Comparison of ENCODE assay signal across 2 cellular contexts in the genomic region with DNA sequence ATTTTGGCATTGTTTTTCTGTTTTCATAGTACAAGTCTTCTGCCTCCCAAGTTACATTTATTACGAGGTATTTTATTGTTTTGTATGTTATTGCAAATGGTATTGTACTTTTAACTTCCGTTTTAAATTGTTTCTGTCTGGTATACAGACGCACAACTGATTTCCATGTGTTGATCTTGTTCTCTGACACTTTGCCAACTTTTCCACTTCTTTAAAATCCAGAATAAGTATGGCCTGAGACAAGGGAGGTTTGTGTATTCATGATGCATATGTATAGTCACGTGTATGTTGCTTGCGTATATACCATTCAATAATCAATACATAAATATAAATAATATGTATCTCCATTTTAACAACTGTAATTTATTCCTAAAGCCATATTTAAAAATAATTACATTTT.
TF ChIP-seq lines count a peak whose summit lies in the region.

No MANE protein-coding gene starts in this region.

TF ChIP-seq in A549, 52 proteins besides CTCF, POLR2A, EP300 and RAD21:
- TF ChIP-seq, protein P1, sequence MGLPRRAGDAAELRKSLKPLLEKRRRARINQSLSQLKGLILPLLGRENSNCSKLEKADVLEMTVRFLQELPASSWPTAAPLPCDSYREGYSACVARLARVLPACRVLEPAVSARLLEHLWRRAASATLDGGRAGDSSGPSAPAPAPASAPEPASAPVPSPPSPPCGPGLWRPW (IDR thresholded peaks at IDR 0.05): no peak
- TF ChIP-seq ZNF302 (CRISPR knock-in tag; IDR thresholded peaks at IDR 0.05) (no peak), ZFP36 (IDR thresholded peaks at IDR 0.05; ENCODE audit: borderline replicate concordance, partially characterized antibody) (no peak), EHF (CRISPR knock-in tag; IDR thresholded peaks at IDR 0.05) (no peak), MAZ (IDR thresholded peaks at IDR 0.05; ENCODE audit: borderline replicate concordance, low read depth, low read length) (no peak), TP53 (CRISPR knock-in tag; IDR thresholded peaks at IDR 0.05) (no peak), KDM1A (IDR thresholded peaks at IDR 0.05; ENCODE audit: low read depth) (no peak), RCOR1 (IDR thresholded peaks at IDR 0.05; ENCODE audit: low read depth, low read length) (no peak), CHD4 (IDR thresholded peaks at IDR 0.05; ENCODE audit: borderline replicate concordance) (no peak), JUNB (IDR thresholded peaks at IDR 0.05) (no peak), RNF2 (IDR thresholded peaks at IDR 0.05; ENCODE audit: borderline replicate concordance, low read depth) (no peak), NR3C1 (IDR thresholded peaks at IDR 0.05) (no peak), NFE2L2 (conservative IDR thresholded peaks at IDR 0.05; ENCODE audit: low read length) (no peak), HDAC2 (IDR thresholded peaks at IDR 0.05) (no peak)
- TF ChIP-seq, protein P2, sequence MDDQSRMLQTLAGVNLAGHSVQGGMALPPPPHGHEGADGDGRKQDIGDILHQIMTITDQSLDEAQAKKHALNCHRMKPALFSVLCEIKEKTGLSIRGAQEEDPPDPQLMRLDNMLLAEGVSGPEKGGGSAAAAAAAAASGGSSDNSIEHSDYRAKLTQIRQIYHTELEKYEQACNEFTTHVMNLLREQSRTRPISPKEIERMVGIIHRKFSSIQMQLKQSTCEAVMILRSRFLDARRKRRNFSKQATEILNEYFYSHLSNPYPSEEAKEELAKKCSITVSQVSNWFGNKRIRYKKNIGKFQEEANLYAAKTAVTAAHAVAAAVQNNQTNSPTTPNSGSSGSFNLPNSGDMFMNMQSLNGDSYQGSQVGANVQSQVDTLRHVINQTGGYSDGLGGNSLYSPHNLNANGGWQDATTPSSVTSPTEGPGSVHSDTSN (IDR thresholded peaks at IDR 0.05): no peak

TF ChIP-seq in IMR-90, 13 proteins besides CTCF, POLR2A, EP300 and RAD21 (continued from another document):
- TF ChIP-seq, protein P3, sequence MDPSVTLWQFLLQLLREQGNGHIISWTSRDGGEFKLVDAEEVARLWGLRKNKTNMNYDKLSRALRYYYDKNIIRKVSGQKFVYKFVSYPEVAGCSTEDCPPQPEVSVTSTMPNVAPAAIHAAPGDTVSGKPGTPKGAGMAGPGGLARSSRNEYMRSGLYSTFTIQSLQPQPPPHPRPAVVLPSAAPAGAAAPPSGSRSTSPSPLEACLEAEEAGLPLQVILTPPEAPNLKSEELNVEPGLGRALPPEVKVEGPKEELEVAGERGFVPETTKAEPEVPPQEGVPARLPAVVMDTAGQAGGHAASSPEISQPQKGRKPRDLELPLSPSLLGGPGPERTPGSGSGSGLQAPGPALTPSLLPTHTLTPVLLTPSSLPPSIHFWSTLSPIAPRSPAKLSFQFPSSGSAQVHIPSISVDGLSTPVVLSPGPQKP (IDR thresholded peaks at IDR 0.05; ENCODE audit: borderline replicate concordance, low read depth, low read length): no peak
- no peak for TF ChIP-seq NFE2L2 (IDR thresholded peaks at IDR 0.05; ENCODE audit: low read depth, low read length)
- no peak for TF ChIP-seq MXI1 (IDR thresholded peaks at IDR 0.05; ENCODE audit: borderline replicate concordance, low read depth, low read length)
- TF ChIP-seq BHLHE40 (IDR thresholded peaks at IDR 0.05; ENCODE audit: low read depth, low read length): no peak
- TF ChIP-seq, protein P4, sequence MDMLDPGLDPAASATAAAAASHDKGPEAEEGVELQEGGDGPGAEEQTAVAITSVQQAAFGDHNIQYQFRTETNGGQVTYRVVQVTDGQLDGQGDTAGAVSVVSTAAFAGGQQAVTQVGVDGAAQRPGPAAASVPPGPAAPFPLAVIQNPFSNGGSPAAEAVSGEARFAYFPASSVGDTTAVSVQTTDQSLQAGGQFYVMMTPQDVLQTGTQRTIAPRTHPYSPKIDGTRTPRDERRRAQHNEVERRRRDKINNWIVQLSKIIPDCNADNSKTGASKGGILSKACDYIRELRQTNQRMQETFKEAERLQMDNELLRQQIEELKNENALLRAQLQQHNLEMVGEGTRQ (IDR thresholded peaks at IDR 0.05; ENCODE audit: low read depth, low read length): no peak
- no peak for TF ChIP-seq CHD1 (IDR thresholded peaks at IDR 0.05; ENCODE audit: low read depth, low read length)
- TF ChIP-seq RCOR1 (IDR thresholded peaks at IDR 0.05; ENCODE audit: insufficient replicate concordance, low read length): no peak
- TF ChIP-seq RFX5 (IDR thresholded peaks at IDR 0.05; ENCODE audit: low read depth, low read length): no peak
- TF ChIP-seq SMC3 (IDR thresholded peaks at IDR 0.05; ENCODE audit: low read depth, low read length): no peak
- no peak for TF ChIP-seq CEBPB (IDR thresholded peaks at IDR 0.05; ENCODE audit: low read depth, low read length)
- no peak for TF ChIP-seq MAFK (IDR thresholded peaks at IDR 0.05; ENCODE audit: low read depth, low read length)
- no peak for TF ChIP-seq FOS (IDR thresholded peaks at IDR 0.05; ENCODE audit: low read depth, low read length)
